Comparison of ENCODE assay signal across 8 cellular contexts in genomic region chr14:52949711-52950409, GRCh38. TPM values are rescaled to one million over a fixed set of nuclear protein-coding genes. Genes with fewer than 3 reads are reported as not detected.
DNase-seq lines count a peak whose midpoint lies in the region; ATAC-seq and TF ChIP-seq lines count a peak whose summit lies in the region.

No MANE protein-coding gene starts in this region.

- H3F3A ChIP-seq in GM23338 (replicated peaks; ENCODE audit: low read depth), result no peaks in the 10 kb centered on the region; the same call in 1 of the 2 replicates

- H3K4me2 ChIP-seq in GM23338, result peak overlapping the region; percentile 77

- H3K4me1 Mint-ChIP-seq in GM23338 (peaks cover 48% of the 10 kb centered on the region), nephron progenitor cell (peaks cover 58% of the 10 kb centered on the region)

- H3K9me3 Mint-ChIP-seq in GM23338 (no peaks in the 10 kb centered on the region; the same call in 2 of the 3 replicates), nephron progenitor cell (no peaks in the 10 kb centered on the region)

- H3K27ac ChIP-seq in GM23338 (ENCODE audit: low read depth) (peak overlapping the region; percentile 61; the same call in 1 of the 2 replicates), WERI-Rb-1 (peak overlapping the region; percentile 92)

- H3K4me1 ChIP-seq in GM23338 (ENCODE audit: insufficient read depth), result peaks cover 37% of the 10 kb centered on the region

- H2AFZ ChIP-seq in GM23338, result 0 out of 2 replicates have a peak overlapping the region, but pooled peaks have one; percentile 63

- H4K20me1 ChIP-seq in GM23338 (replicated peaks; ENCODE audit: insufficient read depth), result no peaks in the 10 kb centered on the region

- ATAC-seq in GM23338, result peak; percentile 13; the same call in 2 of the 3 replicates
- no peak for ATAC-seq in GM19035 (IDR thresholded peaks at IDR 0.05; ENCODE audit: unreplicated experiment)
- ATAC-seq in HG02678 (IDR thresholded peaks at IDR 0.05; ENCODE audit: unreplicated experiment), result no peak
- ATAC-seq in GM21737 (IDR thresholded peaks at IDR 0.05; ENCODE audit: unreplicated experiment), result no peak

- H3K36me3 Mint-ChIP-seq in GM23338 (ENCODE audit: low read depth) (peaks cover 29% of the 10 kb centered on the region), nephron progenitor cell (ENCODE audit: low read depth) (peaks cover 24% of the 10 kb centered on the region)

- H3K27ac Mint-ChIP-seq in GM23338, result peak overlapping the region; percentile 96
- H3K27ac Mint-ChIP-seq in nephron progenitor cell, result peak overlapping the region; percentile 99

- H3K27me3 ChIP-seq in GM23338 (ENCODE audit: insufficient read depth) (no peaks in the 10 kb centered on the region), WERI-Rb-1 (ENCODE audit: insufficient read depth, low read depth, severe bottlenecking) (no peaks in the 10 kb centered on the region)

- H3K4me3 ChIP-seq in GM23338 (peak overlapping the region; percentile 88), WERI-Rb-1 (ENCODE audit: low read depth, low read length) (peak overlapping the region; percentile 77)

- peak overlapping the region; percentile 99 for H3K4me3 Mint-ChIP-seq in GM23338
- peak overlapping the region; percentile 100 for H3K4me3 Mint-ChIP-seq in nephron progenitor cell

- DNase-seq in 8988T, result peak; percentile 17
- no peak for DNase-seq in GM23338 (ENCODE audit: low spot score)
- no peak for DNase-seq in WERI-Rb-1
- peak; percentile 66 for DNase-seq in fibroblast of peridontal ligament (ENCODE audit: extremely low read depth)
- DNase-seq in nephron progenitor cell, result no peak

- no peaks in the 10 kb centered on the region for H3K9me2 ChIP-seq in GM23338 (ENCODE audit: insufficient read depth)

- H3K79me2 ChIP-seq in GM23338 (replicated peaks; ENCODE audit: insufficient read depth), result peaks cover 56% of the 10 kb centered on the region

- peaks cover 10% of the 10 kb centered on the region for H3K27me3 Mint-ChIP-seq in GM23338 (ENCODE audit: insufficient read depth, low read depth, poor library complexity)
- no peaks in the 10 kb centered on the region for H3K27me3 Mint-ChIP-seq in nephron progenitor cell (ENCODE audit: low read depth, poor library complexity)

- TF ChIP-seq CTCF in GM23338 (conservative IDR thresholded peaks at IDR 0.05; ENCODE audit: low read depth in 2 of 2) (no peak), WERI-Rb-1 (IDR thresholded peaks at IDR 0.05; ENCODE audit: low read depth, low read length) (no peak), nephron progenitor cell (IDR thresholded peaks at IDR 0.05) (no peak)

- H3K36me3 ChIP-seq in GM23338 (ENCODE audit: insufficient read depth) (no peaks in the 10 kb centered on the region; the same call in 1 of the 2 replicates), WERI-Rb-1 (peaks cover 6% of the 10 kb centered on the region; the same call in 1 of the 2 replicates)

- no peaks in the 10 kb centered on the region for H3K9me3 ChIP-seq in WERI-Rb-1 (ENCODE audit: severe bottlenecking)

TF ChIP-seq in GM23338, 12 proteins besides CTCF, POLR2A, EP300 and RAD21:
- TF ChIP-seq ZNF462 (CRISPR knock-in tag; IDR thresholded peaks at IDR 0.05) (no peak), POLR2AphosphoS5 (IDR thresholded peaks at IDR 0.05; ENCODE audit: low read depth) (0 out of 2 replicates have a peak, but pooled peaks have one; percentile 15)
TF ChIP-seq in GM23338: peak in this region for 1.

RNA-seq across cellular contexts. Expression of gene FERMT2, which starts 1.0 kb away (rescaled TPM):
- 102 and 108 TPM in 2 replicates for total RNA-seq in GM23338 (2014; rRNA removed; shearing (Covaris generic))
- 148 and 152 TPM in 2 replicates for polyA plus RNA-seq in GM23338 (2016; fragmentation: Nextera tagmentation; extraction: Ambion mirVana)

Comparison
In these comparisons a context has a peak if more than half of its experiments do, and no peak if none do; other contexts are left out.
1. DNase-seq: peak in 8988T (single experiment) and fibroblast of peridontal ligament (single experiment); none in GM23338 (single experiment), WERI-Rb-1 (single experiment) and nephron progenitor cell (single experiment).